In genomic region chr15:38050529-38050928, GRCh38 we compare ENCODE assay signal across 14 cellular contexts.
DNase-seq lines count a peak whose midpoint lies in the region; ATAC-seq and TF ChIP-seq lines count a peak whose summit lies in the region.
"Had no signal": no experiment of that assay in that cellular context is flagged by ENCODE, and none has a peak within 500 bp of the region (broad histone marks: within the 10 kb centered on the region; RNA-seq: fewer than 3 reads in every experiment).

No MANE protein-coding gene starts in this region.

- peaks cover 31% of the 10 kb centered on the region for H3F3A ChIP-seq in GM23248 (ENCODE audit: insufficient read depth)

- peaks cover 16% of the 10 kb centered on the region for H3K4me1 Mint-ChIP-seq in mesothelial cell of epicardium
- no peaks in the 10 kb centered on the region for H3K4me1 Mint-ChIP-seq in activated naive CD4-positive, alpha-beta T cell treated with anti-CD3 and anti-CD28 coated beads, Interleukin-2, amount 10 ng/mL, durations not matched to agents 7 days and 5 days

- in situ Hi-C loops in GM23248 (cut with MboI) = no loop called here

- H3K79me2 ChIP-seq in GM23248 (ENCODE audit: insufficient read depth) (no peaks in the 10 kb centered on the region), parathyroid adenoma (no peaks in the 10 kb centered on the region), Karpas-422 (ENCODE audit: low read length) (no peaks in the 10 kb centered on the region)

- H3K4me2 ChIP-seq in GM23248 (ENCODE audit: unreplicated experiment) (peak overlapping the region; percentile 38), parathyroid adenoma (ENCODE audit: low read length) (no peak overlapping the region), Karpas-422 (ENCODE audit: low read depth, low read length, poor library complexity, severe bottlenecking) (no peak overlapping the region)

- no peak overlapping the region for H3K27ac Mint-ChIP-seq in mesothelial cell of epicardium
- no peak overlapping the region for H3K27ac Mint-ChIP-seq in activated naive CD4-positive, alpha-beta T cell treated with anti-CD3 and anti-CD28 coated beads, Interleukin-2, amount 10 ng/mL, durations not matched to agents 7 days and 5 days
- H3K27ac Mint-ChIP-seq: stimulated activated memory B cell treated with anti-CD40 and anti-IgM and Interleukin-4, amounts not matched to agents 10 μg/mL and 1 μg/mL and 100 μg/mL, for 72 hours had no signal

- H2AFZ ChIP-seq in GM23248 = no peak overlapping the region
- peak overlapping the region; percentile 53 for H2AFZ ChIP-seq in parathyroid adenoma
- no peak overlapping the region for H2AFZ ChIP-seq in Karpas-422 (ENCODE audit: low read length)

- H3K9me2 ChIP-seq in GM23248 (ENCODE audit: insufficient read depth) (no peaks in the 10 kb centered on the region), Karpas-422 (replicated peaks; ENCODE audit: insufficient read depth, low read length) (no peaks in the 10 kb centered on the region)

- H3K4me3 Mint-ChIP-seq in mesothelial cell of epicardium = no peak overlapping the region
- H3K4me3 Mint-ChIP-seq in activated naive CD4-positive, alpha-beta T cell treated with anti-CD3 and anti-CD28 coated beads, Interleukin-2, amount 10 ng/mL, durations not matched to agents 7 days and 5 days = no peak overlapping the region
- H3K4me3 Mint-ChIP-seq: stimulated activated memory B cell treated with anti-CD40 and anti-IgM and Interleukin-4, amounts not matched to agents 10 μg/mL and 1 μg/mL and 100 μg/mL, for 72 hours had no signal

- H3K27me3 ChIP-seq in GM23248 (replicated peaks; ENCODE audit: insufficient read depth) = no peaks in the 10 kb centered on the region
- H3K27me3 ChIP-seq in SJSA1 (replicated peaks) = no peaks in the 10 kb centered on the region
- no peaks in the 10 kb centered on the region for H3K27me3 ChIP-seq in foreskin keratinocyte
- no peaks in the 10 kb centered on the region for H3K27me3 ChIP-seq in parathyroid adenoma (ENCODE audit: control insufficient read depth, insufficient read depth, low read length)
- H3K27me3 ChIP-seq in Karpas-422 (ENCODE audit: low read length) = no peaks in the 10 kb centered on the region
- H3K27me3 ChIP-seq: adrenal gland, esophagus muscularis mucosa had no signal

- CTCF ChIA-PET in activated naive CD4-positive, alpha-beta T cell treated with anti-CD3 and anti-CD28 coated beads, Interleukin-2, amount 10 ng/mL, durations not matched to agents 7 days and 5 days (lab: Charles Lee) = no interaction called here

- H3K4me3 ChIP-seq in GM23248 (no peak overlapping the region), SJSA1 (no peak overlapping the region), parathyroid adenoma (ENCODE audit: low read depth, low read length) (no peak overlapping the region), Karpas-422 (ENCODE audit: low read length) (no peak overlapping the region)
- H3K4me3 ChIP-seq: adrenal gland, esophagus muscularis mucosa had no signal

- H3K36me3 ChIP-seq in GM23248 (ENCODE audit: low read depth) (no peaks in the 10 kb centered on the region), SJSA1 (no peaks in the 10 kb centered on the region), parathyroid adenoma (ENCODE audit: control insufficient read depth, insufficient read depth, low read length) (no peaks in the 10 kb centered on the region), Karpas-422 (ENCODE audit: insufficient read depth, low read length) (no peaks in the 10 kb centered on the region)
- H3K36me3 ChIP-seq: adrenal gland, esophagus muscularis mucosa had no signal

- no peaks in the 10 kb centered on the region for H3K36me3 Mint-ChIP-seq in mesothelial cell of epicardium
- H3K36me3 Mint-ChIP-seq in activated naive CD4-positive, alpha-beta T cell treated with anti-CD3 and anti-CD28 coated beads, Interleukin-2, amount 10 ng/mL, durations not matched to agents 7 days and 5 days = no peaks in the 10 kb centered on the region
- H3K36me3 Mint-ChIP-seq: stimulated activated memory B cell treated with anti-CD40 and anti-IgM and Interleukin-4, amounts not matched to agents 10 μg/mL and 1 μg/mL and 100 μg/mL, for 72 hours had no signal

- H3K4me1 ChIP-seq in GM23248 (ENCODE audit: insufficient read depth) = peaks cover 38% of the 10 kb centered on the region
- H3K4me1 ChIP-seq in SJSA1 (replicated peaks) = peaks cover 19% of the 10 kb centered on the region
- peaks cover 20% of the 10 kb centered on the region for H3K4me1 ChIP-seq in foreskin keratinocyte
- no peaks in the 10 kb centered on the region for H3K4me1 ChIP-seq in parathyroid adenoma
- peaks cover 18% of the 10 kb centered on the region for H3K4me1 ChIP-seq in Karpas-422 (ENCODE audit: low read length)
- H3K4me1 ChIP-seq: esophagus muscularis mucosa had no signal

- ATAC-seq in foreskin keratinocyte = peak; percentile 84
- ATAC-seq: stimulated activated memory B cell treated with anti-CD40 and anti-IgM and Interleukin-4, amounts not matched to agents 10 μg/mL and 1 μg/mL and 100 μg/mL, for 72 hours had no signal

- TF ChIP-seq CTCF in foreskin keratinocyte (conservative IDR thresholded peaks at IDR 0.05) (no peak), parathyroid adenoma (IDR thresholded peaks at IDR 0.05) (no peak), mesothelial cell of epicardium (IDR thresholded peaks at IDR 0.05; ENCODE audit: unreplicated experiment) (no peak)

- H4K20me1 ChIP-seq in GM23248 (ENCODE audit: insufficient read depth) = no peaks in the 10 kb centered on the region
- no peaks in the 10 kb centered on the region for H4K20me1 ChIP-seq in Karpas-422 (ENCODE audit: insufficient read depth, low read depth, low read length)

- H3K9ac ChIP-seq in GM23248 (peak overlapping the region; percentile 12; the same call in 1 of the 2 replicates), parathyroid adenoma (no peak overlapping the region), Karpas-422 (ENCODE audit: low read length) (no peak overlapping the region)

- H3K27ac ChIP-seq in GM23248 (peak overlapping the region; percentile 59), SJSA1 (0 out of 2 replicates have a peak overlapping the region, but pooled peaks have one; percentile 11), foreskin keratinocyte (no peak overlapping the region), parathyroid adenoma (no peak overlapping the region), Karpas-422 (ENCODE audit: low read length) (no peak overlapping the region)
- H3K27ac ChIP-seq: esophagus muscularis mucosa had no signal

- H3K9me3 Mint-ChIP-seq in mesothelial cell of epicardium = peaks cover 4% of the 10 kb centered on the region
- H3K9me3 Mint-ChIP-seq in activated naive CD4-positive, alpha-beta T cell treated with anti-CD3 and anti-CD28 coated beads, Interleukin-2, amount 10 ng/mL, durations not matched to agents 7 days and 5 days = no peaks in the 10 kb centered on the region

- WGBS in GM23248 (ENCODE audit: low coverage in 1 of 2, low lambda C conversion rate in 2 of 2, missing lambda C conversion rate in 2 of 2), 2 experiments = 8 to 11% methylated on average over 3 of the region's 3 CpGs

- H3K9me3 ChIP-seq in GM23248 (ENCODE audit: low read depth) (no peaks in the 10 kb centered on the region), SJSA1 (replicated peaks) (no peaks in the 10 kb centered on the region), parathyroid adenoma (ENCODE audit: control insufficient read depth, low read length) (no peaks in the 10 kb centered on the region), Karpas-422 (ENCODE audit: low read length) (no peaks in the 10 kb centered on the region)
- H3K9me3 ChIP-seq: adrenal gland, esophagus muscularis mucosa had no signal

- peak; percentile 92 for DNase-seq in GM23248
- no peak for DNase-seq in SJSA1 (ENCODE audit: low read depth in 1 of 2, low spot score in 2 of 2)
- peak in 1 of 2 donors; percentile 70 for DNase-seq in foreskin keratinocyte
- no peak for DNase-seq in mesothelial cell of epicardium (ENCODE audit: low spot score in 2 of 2, unreplicated experiment in 2 of 2)
- DNase-seq in activated naive CD4-positive, alpha-beta T cell treated with anti-CD3 and anti-CD28 coated beads, Interleukin-2, amount 10 ng/mL, durations not matched to agents 7 days and 5 days = no peak
- DNase-seq in NCI-H526 treated with DMSO at 0.1 percent for 48 hours (lab: John Stamatoyannopoulos, UW) = no peak
- DNase-seq in Karpas-422 = no peak
- DNase-seq: DMS 273 treated with DMSO at 0.1 percent for 48 hours; midbrain; stimulated activated CD4-positive, alpha-beta T cell treated with anti-CD3 and anti-CD28 coated beads, Interleukin-15, amount 100 ng/mL, for 24 hours had no signal

- no peaks in the 10 kb centered on the region for H3K27me3 Mint-ChIP-seq in mesothelial cell of epicardium (ENCODE audit: low read depth)
- H3K27me3 Mint-ChIP-seq in activated naive CD4-positive, alpha-beta T cell treated with anti-CD3 and anti-CD28 coated beads, Interleukin-2, amount 10 ng/mL, durations not matched to agents 7 days and 5 days = no peaks in the 10 kb centered on the region
- H3K27me3 Mint-ChIP-seq: stimulated activated memory B cell treated with anti-CD40 and anti-IgM and Interleukin-4, amounts not matched to agents 10 μg/mL and 1 μg/mL and 100 μg/mL, for 72 hours had no signal

Comparison
In these comparisons a context has a peak if more than half of its experiments do, and no peak if none do; other contexts are left out.
1. H3K27ac ChIP-seq: peak in GM23248 (single experiment) and SJSA1 (single experiment); none in foreskin keratinocyte (single experiment), parathyroid adenoma (single experiment) and Karpas-422 (single experiment).